ENCODE assay signal across 1 cellular context in genomic region chr4:125749354-125749753, GRCh38.
TF ChIP-seq lines count a peak whose summit lies in the region.

No MANE protein-coding gene starts in this region.

TF ChIP-seq in HEK293, 187 proteins besides CTCF, POLR2A, EP300 and RAD21:
- TF ChIP-seq PRDM2 (tag by site-specific recombination; IDR thresholded peaks at IDR 0.05; ENCODE audit: borderline replicate concordance) (no peak), KLF16 (tag by site-specific recombination; IDR thresholded peaks at IDR 0.05) (no peak), REPIN1 (tag by site-specific recombination; IDR thresholded peaks at IDR 0.05; ENCODE audit: low read depth) (no peak), ZNF366 (tag by site-specific recombination; conservative IDR thresholded peaks at IDR 0.05) (peak; percentile 83), ZNF202 (tag by site-specific recombination; IDR thresholded peaks at IDR 0.05; ENCODE audit: borderline replicate concordance) (no peak), ZNF280D (tag by site-specific recombination; IDR thresholded peaks at IDR 0.05) (no peak)
